In genomic region chr17:8153957-8154607, GRCh38 we compare ENCODE assay signal across 1 cellular context.
A peak's percentile ranks its signal among the peaks of the same experiment; 100 is the strongest.
TF ChIP-seq lines count a peak whose summit lies in the region.

No MANE protein-coding gene starts in this region.

TF ChIP-seq in K562, 482 proteins besides CTCF, POLR2A, EP300 and RAD21 (continued from another document and continues in another):
- peak; percentile 81 for TF ChIP-seq VEZF1 (CRISPR knock-in tag; IDR thresholded peaks at IDR 0.05)
- TF ChIP-seq NEUROD1 (IDR thresholded peaks at IDR 0.05; ENCODE audit: borderline replicate concordance, low read depth, low read length, partially characterized antibody): peak; percentile 33
- no peak for TF ChIP-seq FOXK1 (CRISPR knock-in tag; IDR thresholded peaks at IDR 0.05; ENCODE audit: borderline replicate concordance)
- TF ChIP-seq AFF1 (IDR thresholded peaks at IDR 0.05; ENCODE audit: low read depth in 1 of 2, partially characterized antibody in 2 of 2): no peak
- TF ChIP-seq ZBTB12 (CRISPR knock-in tag; IDR thresholded peaks at IDR 0.05): peak; percentile 80
- no peak for TF ChIP-seq SMAD3 (CRISPR knock-in tag; conservative IDR thresholded peaks at IDR 0.05)
- TF ChIP-seq ETV1 (tag; conservative IDR thresholded peaks at IDR 0.05; ENCODE audit: low read depth): peak; percentile 48
- TF ChIP-seq MYC (IDR thresholded peaks at IDR 0.05; ENCODE audit: low read depth, low read length): peak; percentile 54; the same call in 1 of the 2 replicates
- TF ChIP-seq MYC (CRISPR knock-in tag; IDR thresholded peaks at IDR 0.05; ENCODE audit: borderline replicate concordance, low read depth): no peak
- TF ChIP-seq TSHZ1 (CRISPR knock-in tag; IDR thresholded peaks at IDR 0.05): no peak
- TF ChIP-seq ZNF133 (CRISPR knock-in tag; IDR thresholded peaks at IDR 0.05): no peak
- TF ChIP-seq ZBTB49 (CRISPR knock-in tag; IDR thresholded peaks at IDR 0.05; ENCODE audit: borderline replicate concordance): no peak
- TF ChIP-seq PHF21A (IDR thresholded peaks at IDR 0.05; ENCODE audit: borderline replicate concordance, low read depth): no peak
- no peak for TF ChIP-seq NR2C1 (IDR thresholded peaks at IDR 0.05)
- no peak for TF ChIP-seq NR2C1 (tag; IDR thresholded peaks at IDR 0.05)
- no peak for TF ChIP-seq TCF7L2 (IDR thresholded peaks at IDR 0.05; ENCODE audit: low read depth, low read length)
- TF ChIP-seq UBTF (IDR thresholded peaks at IDR 0.05; ENCODE audit: borderline replicate concordance in 1 of 2, low read depth in 2 of 2, low read length in 2 of 2): 0 out of 4 replicates have a peak, but pooled peaks of 1 of the 2 experiments have one; percentile 57
- no peak for TF ChIP-seq RBM15 (IDR thresholded peaks at IDR 0.05; ENCODE audit: insufficient read depth, low read length)
- no peak for TF ChIP-seq PPARD (CRISPR knock-in tag; IDR thresholded peaks at IDR 0.05)
- TF ChIP-seq SOX6 (IDR thresholded peaks at IDR 0.05): 0 out of 2 replicates have a peak, but pooled peaks have one; percentile 3
- no peak for TF ChIP-seq PRMT5 (CRISPR knock-in tag; IDR thresholded peaks at IDR 0.05)
- TF ChIP-seq ZNF707 (CRISPR knock-in tag; conservative IDR thresholded peaks at IDR 0.05): no peak
- no peak for TF ChIP-seq NCOA6 (IDR thresholded peaks at IDR 0.05)
- TF ChIP-seq KDM1A (IDR thresholded peaks at IDR 0.05): no peak
- no peak for TF ChIP-seq ZBTB1 (CRISPR knock-in tag; IDR thresholded peaks at IDR 0.05; ENCODE audit: borderline replicate concordance, low read depth)
- no peak for TF ChIP-seq ZNF77 (CRISPR knock-in tag; IDR thresholded peaks at IDR 0.05)
- TF ChIP-seq ZBTB17 (CRISPR knock-in tag; IDR thresholded peaks at IDR 0.05): no peak
- no peak for TF ChIP-seq ZC3H11A (IDR thresholded peaks at IDR 0.05; ENCODE audit: low read depth, low read length)
- TF ChIP-seq HNRNPL (IDR thresholded peaks at IDR 0.05; ENCODE audit: low read depth, low read length): no peak
- no peak for TF ChIP-seq CHCHD3 (CRISPR knock-in tag; IDR thresholded peaks at IDR 0.05)
- no peak for TF ChIP-seq ZNF12 (CRISPR knock-in tag; IDR thresholded peaks at IDR 0.05)
- no peak for TF ChIP-seq THRAP3 (IDR thresholded peaks at IDR 0.05; ENCODE audit: borderline replicate concordance)
- no peak for TF ChIP-seq ZKSCAN8 (CRISPR knock-in tag; IDR thresholded peaks at IDR 0.05)
- TF ChIP-seq SPI1 (IDR thresholded peaks at IDR 0.05; ENCODE audit: borderline replicate concordance, low read depth, low read length): no peak
- no peak for TF ChIP-seq BACH1 (tag; IDR thresholded peaks at IDR 0.05)
- TF ChIP-seq GTF3C2 (IDR thresholded peaks at IDR 0.05; ENCODE audit: borderline replicate concordance, extremely low read depth, insufficient read length): peak; percentile 34
- TF ChIP-seq MTF1 (CRISPR knock-in tag; IDR thresholded peaks at IDR 0.05; ENCODE audit: borderline replicate concordance): no peak
- peak; percentile 53 for TF ChIP-seq NFRKB (IDR thresholded peaks at IDR 0.05; ENCODE audit: low read depth)
- TF ChIP-seq NR2F6 (CRISPR knock-in tag; IDR thresholded peaks at IDR 0.05): no peak
- TF ChIP-seq BHLHE40 (IDR thresholded peaks at IDR 0.05; ENCODE audit: low read length): peak; percentile 76
- TF ChIP-seq HMBOX1 (IDR thresholded peaks at IDR 0.05): no peak
- TF ChIP-seq ZBTB8A (IDR thresholded peaks at IDR 0.05; ENCODE audit: partially characterized antibody): no peak
- TF ChIP-seq ERF (CRISPR knock-in tag; IDR thresholded peaks at IDR 0.05): no peak
- peak in 1 of 2 experiments; percentile 22; a peak in 1 of 4 replicates for TF ChIP-seq ZNF639 (CRISPR knock-in tag; conservative IDR thresholded peaks at IDR 0.05 in 1 of 2, IDR thresholded peaks at IDR 0.05 in 1 of 2)
- no peak for TF ChIP-seq PURB (CRISPR knock-in tag; IDR thresholded peaks at IDR 0.05; ENCODE audit: low read depth)
